Comparison of ENCODE assay signal across 17 cellular contexts in the genomic region with DNA sequence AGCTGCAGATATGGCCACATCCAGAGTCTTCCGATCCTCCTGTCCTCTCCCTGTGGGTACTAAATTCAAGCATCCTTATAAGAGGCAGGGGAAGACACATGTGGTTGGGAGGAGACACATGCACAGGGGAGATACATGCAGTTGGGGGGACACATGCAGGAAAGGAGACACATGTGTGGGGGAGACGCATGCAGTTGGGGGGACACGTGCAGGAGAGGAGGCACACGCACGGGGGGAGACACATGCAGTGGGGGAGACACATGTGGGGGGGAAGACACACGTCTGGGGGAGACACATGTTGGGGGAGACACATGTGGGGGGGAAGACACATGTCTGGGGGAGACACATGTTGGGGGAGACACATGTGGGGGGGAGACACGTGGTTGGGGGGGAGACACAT. TPM values are rescaled to one million over a fixed set of nuclear protein-coding genes. Genes with fewer than 3 reads are reported as not detected.
"Had no signal": no experiment of that assay in that cellular context is flagged by ENCODE, and none has a peak within 500 bp of the region (broad histone marks: within the 10 kb centered on the region; RNA-seq: fewer than 3 reads in every experiment).

No MANE protein-coding gene starts in this region.

- H3K9me3 ChIP-seq: right atrium auricular region, transverse colon, uterus had no signal

- H3K36me3 ChIP-seq: right atrium auricular region, stomach, thoracic aorta, transverse colon, uterus had no signal

- H3K27ac Mint-ChIP-seq: natural killer cell treated with Interleukin-12 subunit alpha and Interleukin-12 subunit beta and Interleukin-15 and Interleukin-18, amount 100 ng/mL, for 72 hours had no signal

- H3K27ac ChIP-seq: coronary artery, right atrium auricular region, stomach, thoracic aorta, transverse colon, uterus had no signal

- H3K9me3 Mint-ChIP-seq: natural killer cell treated with Interleukin-12 subunit alpha and Interleukin-12 subunit beta and Interleukin-15 and Interleukin-18, amount 100 ng/mL, for 72 hours had no signal

- H3K36me3 Mint-ChIP-seq: natural killer cell treated with Interleukin-12 subunit alpha and Interleukin-12 subunit beta and Interleukin-15 and Interleukin-18, amount 100 ng/mL, for 72 hours had no signal

- DNase-seq: effector CD4-positive, alpha-beta T cell; foreskin melanocyte; hippocampal formation; kidney glomerular epithelial cell; midbrain; small intestine; stimulated activated CD4-positive, alpha-beta T cell treated with anti-CD3 and anti-CD28 coated beads, Interleukin-12 subunit alpha, Interleukin-12 subunit beta, amount 100 ng/mL, for 4 hours; stimulated activated naive CD4-positive, alpha-beta T cell; stomach; substantia nigra; transverse colon; uterus had no signal

- H3K4me3 ChIP-seq: coronary artery, right atrium auricular region, stomach, thoracic aorta, transverse colon, uterus had no signal

- ATAC-seq: left lobe of liver; natural killer cell treated with Interleukin-12 subunit alpha and Interleukin-12 subunit beta and Interleukin-15 and Interleukin-18, amount 100 ng/mL, for 72 hours had no signal

- H3K4me1 ChIP-seq: right atrium auricular region, stomach, transverse colon, uterus had no signal

- H3K4me3 Mint-ChIP-seq: natural killer cell treated with Interleukin-12 subunit alpha and Interleukin-12 subunit beta and Interleukin-15 and Interleukin-18, amount 100 ng/mL, for 72 hours had no signal

- H3K27me3 ChIP-seq: right atrium auricular region, uterus had no signal

RNA-seq across cellular contexts. Expression of gene OLFM1, which starts 21.2 kb away (rescaled TPM):
- total RNA-seq: natural killer cell treated with Interleukin-12 subunit alpha and Interleukin-12 subunit beta and Interleukin-15 and Interleukin-18, amount 100 ng/mL, for 72 hours had no signal
